ENCODE assay signal across 16 cellular contexts in genomic region chr12:85733984-85734383, GRCh38.
"Had no signal": no experiment of that assay in that cellular context is flagged by ENCODE, and none has a peak within 500 bp of the region (broad histone marks: within the 10 kb centered on the region; RNA-seq: fewer than 3 reads in every experiment).

No MANE protein-coding gene starts in this region.

- DNase-seq: activated CD4-positive, alpha-beta T cell treated with anti-CD3 and anti-CD28 coated beads for 1 hour; activated CD4-positive, alpha-beta T cell treated with anti-CD3 and anti-CD28 coated beads, Interleukin-2, amount 50 U/mL, for 48 hours; activated gamma-delta T cell; activated naive CD8-positive, alpha-beta T cell treated with anti-CD3 and anti-CD28 coated beads for 36 hours; activated T-cell treated with anti-CD3 and anti-CD28 coated beads, Interleukin-2, amount 50 U/mL, for 48 hours; caudate nucleus; cortex of kidney; left ventricle myocardium superior; retina; small intestine; tibial artery had no signal

- H3K9me3 ChIP-seq: ascending aorta, tibial artery, vagina had no signal

- H3K4me3 ChIP-seq: ascending aorta, hepatocyte, tibial artery, vagina had no signal

- H3K27me3 ChIP-seq: ascending aorta, hepatocyte, tibial artery, vagina had no signal

- ATAC-seq: left ventricle myocardium superior; stimulated activated effector memory CD8-positive, alpha-beta T cell treated with anti-CD3 and anti-CD28 coated beads, Interleukin-12 subunit alpha, Interleukin-12 subunit beta, amount 100 ng/mL, for 72 hours had no signal

- H3K36me3 ChIP-seq: ascending aorta, tibial artery, vagina had no signal

- H3K4me1 ChIP-seq: ascending aorta, parathyroid adenoma, tibial artery, vagina had no signal

- H3K9ac ChIP-seq: parathyroid adenoma had no signal
